Comparison of ENCODE assay signal across 1 cellular context in the genomic region with DNA sequence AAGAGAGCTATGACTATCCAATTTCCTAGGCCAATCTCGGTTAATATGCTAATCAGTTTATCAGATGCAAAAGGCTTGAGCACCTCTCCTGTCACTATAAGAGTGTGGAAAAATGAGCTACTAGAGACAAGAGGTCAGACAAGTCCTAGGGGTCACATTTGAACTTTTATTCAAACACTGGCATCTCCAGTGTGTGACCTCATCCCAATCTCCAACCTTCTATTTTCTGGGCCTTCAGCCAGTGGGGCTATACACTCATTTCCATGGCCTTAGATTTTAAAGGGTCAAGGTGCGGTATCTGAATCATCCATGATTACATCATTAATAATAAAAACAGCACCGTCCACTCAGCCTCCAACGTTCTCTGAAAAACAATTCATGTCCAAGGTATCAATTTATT.
TF ChIP-seq lines count a peak whose summit lies in the region.

No MANE protein-coding gene starts in this region.

TF ChIP-seq in GM23338, 12 proteins besides CTCF, POLR2A, EP300 and RAD21 (continued from another document):
- TF ChIP-seq, protein P1, sequence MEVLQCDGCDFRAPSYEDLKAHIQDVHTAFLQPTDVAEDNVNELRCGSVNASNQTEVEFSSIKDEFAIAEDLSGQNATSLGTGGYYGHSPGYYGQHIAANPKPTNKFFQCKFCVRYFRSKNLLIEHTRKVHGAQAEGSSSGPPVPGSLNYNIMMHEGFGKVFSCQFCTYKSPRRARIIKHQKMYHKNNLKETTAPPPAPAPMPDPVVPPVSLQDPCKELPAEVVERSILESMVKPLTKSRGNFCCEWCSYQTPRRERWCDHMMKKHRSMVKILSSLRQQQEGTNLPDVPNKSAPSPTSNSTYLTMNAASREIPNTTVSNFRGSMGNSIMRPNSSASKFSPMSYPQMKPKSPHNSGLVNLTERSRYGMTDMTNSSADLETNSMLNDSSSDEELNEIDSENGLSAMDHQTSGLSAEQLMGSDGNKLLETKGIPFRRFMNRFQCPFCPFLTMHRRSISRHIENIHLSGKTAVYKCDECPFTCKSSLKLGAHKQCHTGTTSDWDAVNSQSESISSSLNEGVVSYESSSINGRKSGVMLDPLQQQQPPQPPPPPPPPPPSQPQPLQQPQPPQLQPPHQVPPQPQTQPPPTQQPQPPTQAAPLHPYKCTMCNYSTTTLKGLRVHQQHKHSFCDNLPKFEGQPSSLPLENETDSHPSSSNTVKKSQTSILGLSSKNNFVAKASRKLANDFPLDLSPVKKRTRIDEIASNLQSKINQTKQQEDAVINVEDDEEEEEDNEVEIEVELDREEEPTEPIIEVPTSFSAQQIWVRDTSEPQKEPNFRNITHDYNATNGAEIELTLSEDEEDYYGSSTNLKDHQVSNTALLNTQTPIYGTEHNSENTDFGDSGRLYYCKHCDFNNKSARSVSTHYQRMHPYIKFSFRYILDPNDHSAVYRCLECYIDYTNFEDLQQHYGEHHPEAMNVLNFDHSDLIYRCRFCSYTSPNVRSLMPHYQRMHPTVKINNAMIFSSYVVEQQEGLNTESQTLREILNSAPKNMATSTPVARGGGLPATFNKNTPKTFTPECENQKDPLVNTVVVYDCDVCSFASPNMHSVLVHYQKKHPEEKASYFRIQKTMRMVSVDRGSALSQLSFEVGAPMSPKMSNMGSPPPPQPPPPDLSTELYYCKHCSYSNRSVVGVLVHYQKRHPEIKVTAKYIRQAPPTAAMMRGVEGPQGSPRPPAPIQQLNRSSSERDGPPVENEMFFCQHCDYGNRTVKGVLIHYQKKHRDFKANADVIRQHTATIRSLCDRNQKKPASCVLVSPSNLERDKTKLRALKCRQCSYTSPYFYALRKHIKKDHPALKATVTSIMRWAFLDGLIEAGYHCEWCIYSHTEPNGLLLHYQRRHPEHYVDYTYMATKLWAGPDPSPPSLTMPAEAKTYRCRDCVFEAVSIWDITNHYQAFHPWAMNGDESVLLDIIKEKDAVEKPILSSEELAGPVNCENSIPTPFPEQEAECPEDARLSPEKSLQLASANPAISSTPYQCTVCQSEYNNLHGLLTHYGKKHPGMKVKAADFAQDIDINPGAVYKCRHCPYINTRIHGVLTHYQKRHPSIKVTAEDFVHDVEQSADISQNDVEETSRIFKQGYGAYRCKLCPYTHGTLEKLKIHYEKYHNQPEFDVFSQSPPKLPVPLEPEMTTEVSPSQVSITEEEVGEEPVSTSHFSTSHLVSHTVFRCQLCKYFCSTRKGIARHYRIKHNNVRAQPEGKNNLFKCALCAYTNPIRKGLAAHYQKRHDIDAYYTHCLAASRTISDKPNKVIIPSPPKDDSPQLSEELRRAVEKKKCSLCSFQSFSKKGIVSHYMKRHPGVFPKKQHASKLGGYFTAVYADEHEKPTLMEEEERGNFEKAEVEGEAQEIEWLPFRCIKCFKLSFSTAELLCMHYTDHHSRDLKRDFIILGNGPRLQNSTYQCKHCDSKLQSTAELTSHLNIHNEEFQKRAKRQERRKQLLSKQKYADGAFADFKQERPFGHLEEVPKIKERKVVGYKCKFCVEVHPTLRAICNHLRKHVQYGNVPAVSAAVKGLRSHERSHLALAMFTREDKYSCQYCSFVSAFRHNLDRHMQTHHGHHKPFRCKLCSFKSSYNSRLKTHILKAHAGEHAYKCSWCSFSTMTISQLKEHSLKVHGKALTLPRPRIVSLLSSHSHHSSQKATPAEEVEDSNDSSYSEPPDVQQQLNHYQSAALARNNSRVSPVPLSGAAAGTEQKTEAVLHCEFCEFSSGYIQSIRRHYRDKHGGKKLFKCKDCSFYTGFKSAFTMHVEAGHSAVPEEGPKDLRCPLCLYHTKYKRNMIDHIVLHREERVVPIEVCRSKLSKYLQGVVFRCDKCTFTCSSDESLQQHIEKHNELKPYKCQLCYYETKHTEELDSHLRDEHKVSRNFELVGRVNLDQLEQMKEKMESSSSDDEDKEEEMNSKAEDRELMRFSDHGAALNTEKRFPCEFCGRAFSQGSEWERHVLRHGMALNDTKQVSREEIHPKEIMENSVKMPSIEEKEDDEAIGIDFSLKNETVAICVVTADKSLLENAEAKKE (CRISPR knock-in tag; IDR thresholded peaks at IDR 0.05): no peak
- TF ChIP-seq JUNB (IDR thresholded peaks at IDR 0.05; ENCODE audit: unreplicated experiment) (no peak), EZH2 (IDR thresholded peaks at IDR 0.05; ENCODE audit: low read depth, unreplicated experiment) (no peak), ZNF114 (CRISPR knock-in tag; IDR thresholded peaks at IDR 0.05) (no peak), EZH2phosphoT487 (IDR thresholded peaks at IDR 0.05; ENCODE audit: unreplicated experiment) (no peak), STAT1 (IDR thresholded peaks at IDR 0.05; ENCODE audit: unreplicated experiment) (no peak), POLR2AphosphoS5 (IDR thresholded peaks at IDR 0.05; ENCODE audit: low read depth) (no peak)
- TF ChIP-seq, protein P2, sequence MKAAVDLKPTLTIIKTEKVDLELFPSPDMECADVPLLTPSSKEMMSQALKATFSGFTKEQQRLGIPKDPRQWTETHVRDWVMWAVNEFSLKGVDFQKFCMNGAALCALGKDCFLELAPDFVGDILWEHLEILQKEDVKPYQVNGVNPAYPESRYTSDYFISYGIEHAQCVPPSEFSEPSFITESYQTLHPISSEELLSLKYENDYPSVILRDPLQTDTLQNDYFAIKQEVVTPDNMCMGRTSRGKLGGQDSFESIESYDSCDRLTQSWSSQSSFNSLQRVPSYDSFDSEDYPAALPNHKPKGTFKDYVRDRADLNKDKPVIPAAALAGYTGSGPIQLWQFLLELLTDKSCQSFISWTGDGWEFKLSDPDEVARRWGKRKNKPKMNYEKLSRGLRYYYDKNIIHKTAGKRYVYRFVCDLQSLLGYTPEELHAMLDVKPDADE (IDR thresholded peaks at IDR 0.05): no peak
- TF ChIP-seq, protein P3, sequence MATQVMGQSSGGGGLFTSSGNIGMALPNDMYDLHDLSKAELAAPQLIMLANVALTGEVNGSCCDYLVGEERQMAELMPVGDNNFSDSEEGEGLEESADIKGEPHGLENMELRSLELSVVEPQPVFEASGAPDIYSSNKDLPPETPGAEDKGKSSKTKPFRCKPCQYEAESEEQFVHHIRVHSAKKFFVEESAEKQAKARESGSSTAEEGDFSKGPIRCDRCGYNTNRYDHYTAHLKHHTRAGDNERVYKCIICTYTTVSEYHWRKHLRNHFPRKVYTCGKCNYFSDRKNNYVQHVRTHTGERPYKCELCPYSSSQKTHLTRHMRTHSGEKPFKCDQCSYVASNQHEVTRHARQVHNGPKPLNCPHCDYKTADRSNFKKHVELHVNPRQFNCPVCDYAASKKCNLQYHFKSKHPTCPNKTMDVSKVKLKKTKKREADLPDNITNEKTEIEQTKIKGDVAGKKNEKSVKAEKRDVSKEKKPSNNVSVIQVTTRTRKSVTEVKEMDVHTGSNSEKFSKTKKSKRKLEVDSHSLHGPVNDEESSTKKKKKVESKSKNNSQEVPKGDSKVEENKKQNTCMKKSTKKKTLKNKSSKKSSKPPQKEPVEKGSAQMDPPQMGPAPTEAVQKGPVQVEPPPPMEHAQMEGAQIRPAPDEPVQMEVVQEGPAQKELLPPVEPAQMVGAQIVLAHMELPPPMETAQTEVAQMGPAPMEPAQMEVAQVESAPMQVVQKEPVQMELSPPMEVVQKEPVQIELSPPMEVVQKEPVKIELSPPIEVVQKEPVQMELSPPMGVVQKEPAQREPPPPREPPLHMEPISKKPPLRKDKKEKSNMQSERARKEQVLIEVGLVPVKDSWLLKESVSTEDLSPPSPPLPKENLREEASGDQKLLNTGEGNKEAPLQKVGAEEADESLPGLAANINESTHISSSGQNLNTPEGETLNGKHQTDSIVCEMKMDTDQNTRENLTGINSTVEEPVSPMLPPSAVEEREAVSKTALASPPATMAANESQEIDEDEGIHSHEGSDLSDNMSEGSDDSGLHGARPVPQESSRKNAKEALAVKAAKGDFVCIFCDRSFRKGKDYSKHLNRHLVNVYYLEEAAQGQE (IDR thresholded peaks at IDR 0.05; ENCODE audit: unreplicated experiment): no peak
